8 cellular contexts compared by ENCODE assay signal in genomic region chr16:740764-741505, GRCh38. TPM values are rescaled to one million over a fixed set of nuclear protein-coding genes. Genes with fewer than 3 reads are reported as not detected.
A peak's percentile ranks its signal among the peaks of the same experiment; 100 is the strongest.
DNase-seq lines count a peak whose midpoint lies in the region; ATAC-seq and TF ChIP-seq lines count a peak whose summit lies in the region.

TSS of gene CIAO3 (minus strand) at chr16:740997. CDS start at chr16:740985, 12 bp downstream.

- H3K27ac ChIP-seq in uterus = peak within 1 kb of the TSS; percentile 63 to 67

- peaks cover 12% of the 10 kb centered on the region for H3K4me1 Mint-ChIP-seq in T-helper 1 cell treated with Interleukin-12 subunit alpha and Interleukin-12 subunit beta and Interleukin-4 antibody, amounts not matched to agents 30 μg/mL and 1 μg/mL, for 36 hours (ENCODE audit: low read depth)

- H3K4me3 ChIP-seq in GM12865 (ENCODE audit: low read depth, low read length) (peak within 1 kb of the TSS; percentile 89), uterus (peak within 1 kb of the TSS; percentile 63 to 91)

- no peaks in the 10 kb centered on the region for H3K9me3 ChIP-seq in uterus

- DNase-seq in GM12865 (ENCODE audit: low read depth) = peak; percentile 97
- DNase-seq in NCI-H128 (lab: John Stamatoyannopoulos, UW; ENCODE audit: unreplicated experiment) = peak; percentile 46
- DNase-seq in amniotic stem cell (lab: John Stamatoyannopoulos, UW) = peak; percentile 67
- DNase-seq in left ventricle myocardium superior = peak; percentile 94
- DNase-seq in pulmonary artery endothelial cell (ENCODE audit: low read depth, low spot score) = peak; percentile 60
- DNase-seq in uterus = peak; percentile 81 to 86

- TF ChIP-seq POLR2A in uterus (IDR thresholded peaks at IDR 0.05) = peak in 1 of 2 donors; percentile 79

- peak within 1 kb of the TSS; percentile 76 for H3K4me3 Mint-ChIP-seq in T-helper 1 cell treated with Interleukin-12 subunit alpha and Interleukin-12 subunit beta and Interleukin-4 antibody, amounts not matched to agents 30 μg/mL and 1 μg/mL, for 36 hours

- H3K9me3 Mint-ChIP-seq in T-helper 1 cell treated with Interleukin-12 subunit alpha and Interleukin-12 subunit beta and Interleukin-4 antibody, amounts not matched to agents 30 μg/mL and 1 μg/mL, for 36 hours = no peaks in the 10 kb centered on the region

- no peaks in the 10 kb centered on the region for H3K36me3 ChIP-seq in uterus

- H3K36me3 Mint-ChIP-seq in T-helper 1 cell treated with Interleukin-12 subunit alpha and Interleukin-12 subunit beta and Interleukin-4 antibody, amounts not matched to agents 30 μg/mL and 1 μg/mL, for 36 hours (ENCODE audit: low read depth) = peaks cover 6% of the 10 kb centered on the region

- peak; percentile 69 for ATAC-seq in HG02623 (IDR thresholded peaks at IDR 0.05; ENCODE audit: unreplicated experiment)
- ATAC-seq in left ventricle myocardium superior = peak; percentile 95

- TF ChIP-seq CTCF in GM12865 (IDR thresholded peaks at IDR 0.05; ENCODE audit: insufficient read depth, low read depth, low read length, missing control alignments) (peak; percentile 93), uterus (IDR thresholded peaks at IDR 0.05) (peak; percentile 94 to 100 (median 98))

- H3K27me3 Mint-ChIP-seq in T-helper 1 cell treated with Interleukin-12 subunit alpha and Interleukin-12 subunit beta and Interleukin-4 antibody, amounts not matched to agents 30 μg/mL and 1 μg/mL, for 36 hours (ENCODE audit: low read depth) = no peaks in the 10 kb centered on the region

- peak within 1 kb of the TSS; percentile 62 for H3K27ac Mint-ChIP-seq in T-helper 1 cell treated with Interleukin-12 subunit alpha and Interleukin-12 subunit beta and Interleukin-4 antibody, amounts not matched to agents 30 μg/mL and 1 μg/mL, for 36 hours

- intact Hi-C loops in left ventricle myocardium superior (cut with micrococcal nuclease) (no loop called here), uterus (cut with DNase I; ENCODE audit: low total_unique reads) (no loop called here)

- H3K27me3 ChIP-seq in uterus = no peaks in the 10 kb centered on the region

- H3K4me1 ChIP-seq in uterus = peaks cover 0 to 12% of the 10 kb centered on the region in 2 donors

RNA-seq across cellular contexts. Expression of gene CIAO3, which starts in this region (rescaled TPM):
- 34.5 TPM for total RNA-seq in left ventricle myocardium superior
- total RNA-seq in pulmonary artery endothelial cell = 32.9 and 48.5 TPM in 2 replicates
- 10 to 100 TPM; 14.1 to 43.3 (median 25.0) TPM for total RNA-seq in uterus

Comparison
In these comparisons a context has a peak if more than half of its experiments do, and no peak if none do; other contexts are left out.
1. Peak in every context shown above with its lines: DNase-seq, ATAC-seq, H3K4me3 ChIP-seq and H3K27ac ChIP-seq.
2. DNase-seq: peak in every context shown above with its lines; median percentile 97 in GM12865; 94 in left ventricle myocardium superior; 84 in uterus; 67 in amniotic stem cell; 60 in pulmonary artery endothelial cell; 46 in NCI-H128.